Comparison of ENCODE assay signal across 14 cellular contexts in genomic region chr18:59202258-59202820, GRCh38. TPM values are rescaled to one million over a fixed set of nuclear protein-coding genes. Genes with fewer than 3 reads are reported as not detected.
"Had no signal": no experiment of that assay in that cellular context is flagged by ENCODE, and none has a peak within 500 bp of the region (broad histone marks: within the 10 kb centered on the region; RNA-seq: fewer than 3 reads in every experiment).

No MANE protein-coding gene starts in this region.

- H3K36me3 Mint-ChIP-seq: activated CD4-positive, alpha-beta memory T cell treated with anti-CD3 and anti-CD28 coated beads for 36 hours; activated naive CD8-positive, alpha-beta T cell treated with anti-CD3 and anti-CD28 coated beads, Interleukin-2, amount 10 ng/mL, durations not matched to agents 7 days and 5 days; naive thymus-derived CD4-positive, alpha-beta T cell had no signal

- ATAC-seq: naive thymus-derived CD4-positive, alpha-beta T cell; stimulated activated naive CD8-positive, alpha-beta T cell treated with anti-CD3 and anti-CD28 coated beads, Interleukin-15, amount 100 ng/mL, for 72 hours had no signal

- H3K27ac Mint-ChIP-seq: activated CD4-positive, alpha-beta memory T cell treated with anti-CD3 and anti-CD28 coated beads for 36 hours; activated naive CD8-positive, alpha-beta T cell treated with anti-CD3 and anti-CD28 coated beads, Interleukin-2, amount 10 ng/mL, durations not matched to agents 7 days and 5 days; naive thymus-derived CD4-positive, alpha-beta T cell; stimulated activated naive CD8-positive, alpha-beta T cell treated with anti-CD3 and anti-CD28 coated beads, Interleukin-15, amount 100 ng/mL, for 72 hours had no signal

- H3K4me3 Mint-ChIP-seq: activated CD4-positive, alpha-beta memory T cell treated with anti-CD3 and anti-CD28 coated beads for 36 hours; activated naive CD8-positive, alpha-beta T cell treated with anti-CD3 and anti-CD28 coated beads, Interleukin-2, amount 10 ng/mL, durations not matched to agents 7 days and 5 days; naive thymus-derived CD4-positive, alpha-beta T cell; stimulated activated naive CD8-positive, alpha-beta T cell treated with anti-CD3 and anti-CD28 coated beads, Interleukin-15, amount 100 ng/mL, for 72 hours had no signal

- H3K9me3 Mint-ChIP-seq: activated CD4-positive, alpha-beta memory T cell treated with anti-CD3 and anti-CD28 coated beads for 36 hours; activated naive CD8-positive, alpha-beta T cell treated with anti-CD3 and anti-CD28 coated beads, Interleukin-2, amount 10 ng/mL, durations not matched to agents 7 days and 5 days; naive thymus-derived CD4-positive, alpha-beta T cell; stimulated activated naive CD8-positive, alpha-beta T cell treated with anti-CD3 and anti-CD28 coated beads, Interleukin-15, amount 100 ng/mL, for 72 hours had no signal

- DNase-seq: activated CD4-positive, alpha-beta memory T cell treated with anti-CD3 and anti-CD28 coated beads for 36 hours; activated naive CD8-positive, alpha-beta T cell treated with anti-CD3 and anti-CD28 coated beads, Interleukin-2, amount 10 ng/mL, durations not matched to agents 7 days and 5 days; aorta; dorsolateral prefrontal cortex; hippocampal formation; naive thymus-derived CD4-positive, alpha-beta T cell; retina; stimulated activated CD4-positive, alpha-beta T cell treated with anti-CD3 and anti-CD28 coated beads, Interleukin-4, amount 100 ng/mL, for 1 hour; stimulated activated CD8-positive, alpha-beta memory T cell treated with anti-CD3 and anti-CD28 coated beads, Interleukin-4, amount 100 ng/mL, for 48 hours; stimulated activated naive CD8-positive, alpha-beta T cell treated with anti-CD3 and anti-CD28 coated beads, Interleukin-15, amount 100 ng/mL, for 72 hours; testis had no signal

- H3K4me1 Mint-ChIP-seq: activated naive CD8-positive, alpha-beta T cell treated with anti-CD3 and anti-CD28 coated beads, Interleukin-2, amount 10 ng/mL, durations not matched to agents 7 days and 5 days; naive thymus-derived CD4-positive, alpha-beta T cell; stimulated activated naive CD8-positive, alpha-beta T cell treated with anti-CD3 and anti-CD28 coated beads, Interleukin-15, amount 100 ng/mL, for 72 hours had no signal

RNA-seq across cellular contexts. Expression of gene GRP, which starts 17.6 kb away (rescaled TPM):
- total RNA-seq: activated CD4-positive, alpha-beta memory T cell treated with anti-CD3 and anti-CD28 coated beads for 36 hours; activated naive CD8-positive, alpha-beta T cell treated with anti-CD3 and anti-CD28 coated beads, Interleukin-2, amount 10 ng/mL, durations not matched to agents 7 days and 5 days; aorta; bronchial epithelial cell; glomerular endothelial cell; naive thymus-derived CD4-positive, alpha-beta T cell; ureter had no signal
